In genomic region chr12:25099010-25099409, GRCh38 we compare ENCODE assay signal across 1 cellular context.
TF ChIP-seq lines count a peak whose summit lies in the region.

No MANE protein-coding gene starts in this region.

TF ChIP-seq in K562, 482 proteins besides CTCF, POLR2A, EP300 and RAD21 (continued from another document):
- no peak for TF ChIP-seq MGA (IDR thresholded peaks at IDR 0.05)
